34 cellular contexts compared by ENCODE assay signal in the genomic region with DNA sequence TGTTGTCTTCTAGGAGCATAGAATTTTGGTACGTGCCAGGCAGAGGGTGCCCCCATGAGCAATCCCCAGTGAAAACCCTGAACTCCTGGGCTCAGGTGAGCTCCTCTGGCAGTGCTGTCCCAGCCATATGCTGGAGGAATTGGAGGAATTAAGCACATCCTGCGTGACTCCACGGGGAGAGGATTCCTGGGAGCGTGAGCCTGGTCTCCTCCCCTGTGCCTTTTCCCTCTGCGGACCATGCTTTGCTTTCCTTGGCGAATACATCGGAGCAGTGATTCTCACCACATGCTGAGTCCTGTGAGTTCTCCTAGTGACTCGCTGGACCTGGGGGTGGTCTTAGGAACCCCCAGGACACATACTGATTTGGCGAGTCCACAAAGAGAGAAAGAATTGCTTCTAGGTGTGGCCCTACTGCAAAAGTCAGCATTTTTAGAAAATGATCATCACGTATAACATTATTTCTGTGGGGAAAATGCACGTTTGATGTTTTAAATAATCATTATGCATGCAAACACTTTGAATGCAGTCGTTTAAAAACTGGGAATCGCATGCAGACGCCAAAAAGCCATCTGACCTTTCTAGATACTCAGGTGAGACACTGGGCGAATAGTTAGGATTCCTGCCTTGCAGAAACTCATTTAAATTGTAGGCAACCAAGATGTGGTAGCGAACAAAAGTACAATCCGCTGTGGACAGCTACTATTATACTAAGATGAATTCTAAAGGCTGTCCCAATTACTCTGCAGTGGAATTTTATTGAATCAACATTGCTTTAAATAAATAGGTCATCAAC.
"Had no signal": no experiment of that assay in that cellular context is flagged by ENCODE, and none has a peak within 500 bp of the region (broad histone marks: within the 10 kb centered on the region; RNA-seq: fewer than 3 reads in every experiment).

No MANE protein-coding gene starts in this region.

- H3K4me1 Mint-ChIP-seq: activated B cell treated with CpG ODN at 0.5 μM for 24 hours; activated naive CD8-positive, alpha-beta T cell treated with anti-CD3 and anti-CD28 coated beads for 36 hours; activated T-helper 17 cell treated with anti-CD3 and anti-CD28 coated beads, Interleukin-2, amount 50 U/mL, for 72 hours had no signal

- H3K27me3 Mint-ChIP-seq: activated B cell treated with CpG ODN at 0.5 μM for 24 hours; activated CD4-positive, alpha-beta memory T cell treated with anti-CD3 and anti-CD28 coated beads for 36 hours; activated naive CD8-positive, alpha-beta T cell treated with anti-CD3 and anti-CD28 coated beads for 36 hours; activated T-helper 17 cell treated with anti-CD3 and anti-CD28 coated beads, Interleukin-2, amount 50 U/mL, for 72 hours had no signal

- H3K27ac Mint-ChIP-seq: activated B cell treated with CpG ODN at 0.5 μM for 24 hours; activated CD4-positive, alpha-beta memory T cell treated with anti-CD3 and anti-CD28 coated beads for 36 hours; activated naive CD8-positive, alpha-beta T cell treated with anti-CD3 and anti-CD28 coated beads for 36 hours; activated T-helper 17 cell treated with anti-CD3 and anti-CD28 coated beads, Interleukin-2, amount 50 U/mL, for 72 hours had no signal

- H3K9me3 ChIP-seq: MG63 had no signal

- ATAC-seq: activated T-helper 17 cell treated with anti-CD3 and anti-CD28 coated beads, Interleukin-2, amount 50 U/mL, for 72 hours had no signal

- DNase-seq: activated B cell treated with CpG ODN at 0.5 μM for 24 hours; activated CD4-positive, alpha-beta memory T cell treated with anti-CD3 and anti-CD28 coated beads for 36 hours; activated CD4-positive, alpha-beta T cell treated with anti-CD3 and anti-CD28 coated beads for 4 hours; activated CD4-positive, alpha-beta T cell treated with anti-CD3 and anti-CD28 coated beads, Interleukin-2, amount 50 U/mL, for 1 hour; activated CD4-positive, CD25-positive, alpha-beta regulatory T cell treated with anti-CD3 and anti-CD28 coated beads, Interleukin-2, amount 50 U/mL, for 72 hours; activated CD8-positive, alpha-beta memory T cell treated with anti-CD3 and anti-CD28 coated beads, Interleukin-2, amount 50 U/mL, for 4 hours; activated effector memory CD4-positive, alpha-beta T cell treated with anti-CD3 and anti-CD28 coated beads, Interleukin-2, amount 50 U/mL, for 16 hours; activated naive CD4-positive, alpha-beta T cell; activated naive CD4-positive, alpha-beta T cell treated with anti-CD3 and anti-CD28 coated beads, Interleukin-2, amount 50 U/mL, for 16 hours; activated naive CD8-positive, alpha-beta T cell treated with anti-CD3 and anti-CD28 coated beads for 36 hours; activated T-cell treated with anti-CD3 and anti-CD28 coated beads, Interleukin-2, amount 50 U/mL, for 48 hours; amniotic stem cell; aorta; brain microvascular endothelial cell; Kasumi-1; KG1; MG63; NCI-H1048; NCI-H1105 treated with DMSO at 0.1 percent for 48 hours; NCI-H1436; NCI-H1694; NCI-H1930; NCI-H226; NCI-H446 treated with DMSO at 0.1 percent for 48 hours; NCI-H524 treated with DMSO at 0.1 percent for 48 hours; NK-92 treated with Interleukin-12 subunit alpha and Interleukin-12 subunit beta, amount 100 ng/mL, for 24 hours; PC-9; Right ventricle myocardium superior; SW 1271; T-helper 1 cell; T-helper 2 cell; T-helper 9 cell had no signal

- H3K27ac ChIP-seq: brain microvascular endothelial cell, PC-9, VCaP had no signal

- H3K4me3 Mint-ChIP-seq: activated B cell treated with CpG ODN at 0.5 μM for 24 hours; activated CD4-positive, alpha-beta memory T cell treated with anti-CD3 and anti-CD28 coated beads for 36 hours; activated naive CD8-positive, alpha-beta T cell treated with anti-CD3 and anti-CD28 coated beads for 36 hours; activated T-helper 17 cell treated with anti-CD3 and anti-CD28 coated beads, Interleukin-2, amount 50 U/mL, for 72 hours had no signal

- H2AFZ ChIP-seq: PC-9 had no signal

- H3K9me3 Mint-ChIP-seq: activated B cell treated with CpG ODN at 0.5 μM for 24 hours had no signal

- H3K36me3 Mint-ChIP-seq: activated CD4-positive, alpha-beta memory T cell treated with anti-CD3 and anti-CD28 coated beads for 36 hours; activated naive CD8-positive, alpha-beta T cell treated with anti-CD3 and anti-CD28 coated beads for 36 hours had no signal

- H3K4me3 ChIP-seq: MG63, PC-9 had no signal

- H3K4me2 ChIP-seq: PC-9 had no signal

- H3K27me3 ChIP-seq: brain microvascular endothelial cell had no signal

- H3K36me3 ChIP-seq: brain microvascular endothelial cell, MG63 had no signal
